1 cellular context compared by ENCODE assay signal in the genomic region with DNA sequence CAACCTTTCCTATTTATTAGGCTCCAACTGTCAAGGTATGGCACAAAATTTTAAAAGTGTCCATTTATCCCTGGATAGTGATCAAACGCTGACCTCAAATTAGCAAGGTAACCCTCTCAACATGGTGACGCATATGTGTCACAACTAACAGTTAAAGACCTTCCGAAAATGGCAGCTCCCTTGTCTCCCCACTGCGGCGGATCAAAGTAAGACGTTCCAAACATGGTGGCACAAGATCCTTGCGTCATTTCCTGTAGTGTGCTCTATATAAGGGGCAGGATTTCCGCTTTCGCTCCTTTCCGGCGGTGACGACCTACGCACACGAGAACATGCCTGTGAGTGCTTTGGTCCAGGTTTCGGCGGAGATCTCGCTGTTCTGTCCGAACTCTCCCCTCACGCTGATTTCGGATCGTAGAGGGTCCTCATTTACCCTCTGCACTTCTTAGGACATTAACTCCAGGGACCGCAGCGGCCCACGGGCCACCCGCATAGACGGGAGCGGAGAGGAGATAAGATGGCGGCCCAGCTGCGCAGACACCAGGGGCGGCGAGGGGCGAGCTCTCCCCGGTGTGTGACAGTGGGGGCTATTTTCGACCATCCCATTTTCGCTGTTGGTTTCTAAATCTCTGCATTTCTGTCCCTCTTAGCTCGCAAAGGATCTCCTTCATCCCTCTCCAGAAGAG.
TF ChIP-seq lines count a peak whose summit lies in the region.

A gene (plus strand): TSS at position 295 of the 683 bp plus-strand sequence. CDS start 35 bp downstream, at position 330.

TF ChIP-seq in HepG2, 621 proteins besides CTCF, POLR2A, EP300 and RAD21 (continued from another document and continues in another):
- TF ChIP-seq, protein P1, sequence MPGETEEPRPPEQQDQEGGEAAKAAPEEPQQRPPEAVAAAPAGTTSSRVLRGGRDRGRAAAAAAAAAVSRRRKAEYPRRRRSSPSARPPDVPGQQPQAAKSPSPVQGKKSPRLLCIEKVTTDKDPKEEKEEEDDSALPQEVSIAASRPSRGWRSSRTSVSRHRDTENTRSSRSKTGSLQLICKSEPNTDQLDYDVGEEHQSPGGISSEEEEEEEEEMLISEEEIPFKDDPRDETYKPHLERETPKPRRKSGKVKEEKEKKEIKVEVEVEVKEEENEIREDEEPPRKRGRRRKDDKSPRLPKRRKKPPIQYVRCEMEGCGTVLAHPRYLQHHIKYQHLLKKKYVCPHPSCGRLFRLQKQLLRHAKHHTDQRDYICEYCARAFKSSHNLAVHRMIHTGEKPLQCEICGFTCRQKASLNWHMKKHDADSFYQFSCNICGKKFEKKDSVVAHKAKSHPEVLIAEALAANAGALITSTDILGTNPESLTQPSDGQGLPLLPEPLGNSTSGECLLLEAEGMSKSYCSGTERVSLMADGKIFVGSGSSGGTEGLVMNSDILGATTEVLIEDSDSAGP (CRISPR knock-in tag; IDR thresholded peaks at IDR 0.05; ENCODE audit: borderline replicate concordance), result peak; percentile 69
- TF ChIP-seq, protein P2, sequence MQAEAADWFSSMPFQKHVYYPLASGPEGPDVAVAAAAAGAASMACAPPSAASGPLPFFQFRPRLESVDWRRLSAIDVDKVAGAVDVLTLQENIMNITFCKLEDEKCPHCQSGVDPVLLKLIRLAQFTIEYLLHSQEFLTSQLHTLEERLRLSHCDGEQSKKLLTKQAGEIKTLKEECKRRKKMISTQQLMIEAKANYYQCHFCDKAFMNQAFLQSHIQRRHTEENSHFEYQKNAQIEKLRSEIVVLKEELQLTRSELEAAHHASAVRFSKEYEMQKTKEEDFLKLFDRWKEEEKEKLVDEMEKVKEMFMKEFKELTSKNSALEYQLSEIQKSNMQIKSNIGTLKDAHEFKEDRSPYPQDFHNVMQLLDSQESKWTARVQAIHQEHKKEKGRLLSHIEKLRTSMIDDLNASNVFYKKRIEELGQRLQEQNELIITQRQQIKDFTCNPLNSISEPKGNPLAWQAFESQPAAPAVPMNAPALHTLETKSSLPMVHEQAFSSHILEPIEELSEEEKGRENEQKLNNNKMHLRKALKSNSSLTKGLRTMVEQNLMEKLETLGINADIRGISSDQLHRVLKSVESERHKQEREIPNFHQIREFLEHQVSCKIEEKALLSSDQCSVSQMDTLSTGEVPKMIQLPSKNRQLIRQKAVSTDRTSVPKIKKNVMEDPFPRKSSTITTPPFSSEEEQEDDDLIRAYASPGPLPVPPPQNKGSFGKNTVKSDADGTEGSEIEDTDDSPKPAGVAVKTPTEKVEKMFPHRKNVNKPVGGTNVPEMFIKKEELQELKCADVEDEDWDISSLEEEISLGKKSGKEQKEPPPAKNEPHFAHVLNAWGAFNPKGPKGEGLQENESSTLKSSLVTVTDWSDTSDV (CRISPR knock-in tag; IDR thresholded peaks at IDR 0.05), result no peak
- TF ChIP-seq, protein P3, sequence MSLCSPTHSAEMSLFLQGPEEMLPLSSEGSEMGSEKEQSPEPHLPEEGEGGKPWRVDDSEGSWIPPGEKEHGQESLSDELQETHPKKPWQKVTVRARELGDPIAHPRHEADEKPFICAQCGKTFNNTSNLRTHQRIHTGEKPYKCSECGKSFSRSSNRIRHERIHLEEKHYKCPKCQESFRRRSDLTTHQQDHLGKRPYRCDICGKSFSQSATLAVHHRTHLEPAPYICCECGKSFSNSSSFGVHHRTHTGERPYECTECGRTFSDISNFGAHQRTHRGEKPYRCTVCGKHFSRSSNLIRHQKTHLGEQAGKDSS (CRISPR knock-in tag; IDR thresholded peaks at IDR 0.05; ENCODE audit: borderline replicate concordance, low read depth), result peak; percentile 75
- TF ChIP-seq MAFF (IDR thresholded peaks at IDR 0.05; ENCODE audit: low read depth, low read length), result no peak
- TF ChIP-seq U2AF1 (optimal IDR thresholded peaks at IDR 0.05; ENCODE audit: low read depth, low read length), result peak; percentile 58
- TF ChIP-seq ASH2L (IDR thresholded peaks at IDR 0.05; ENCODE audit: insufficient read length, low read depth, low read length), result peak; percentile 87
- TF ChIP-seq, protein P4, sequence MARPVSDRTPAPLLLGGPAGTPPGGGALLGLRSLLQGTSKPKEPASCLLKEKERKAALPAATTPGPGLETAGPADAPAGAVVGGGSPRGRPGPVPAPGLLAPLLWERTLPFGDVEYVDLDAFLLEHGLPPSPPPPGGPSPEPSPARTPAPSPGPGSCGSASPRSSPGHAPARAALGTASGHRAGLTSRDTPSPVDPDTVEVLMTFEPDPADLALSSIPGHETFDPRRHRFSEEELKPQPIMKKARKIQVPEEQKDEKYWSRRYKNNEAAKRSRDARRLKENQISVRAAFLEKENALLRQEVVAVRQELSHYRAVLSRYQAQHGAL (CRISPR knock-in tag; IDR thresholded peaks at IDR 0.05; ENCODE audit: not compliant biosample characterization), result peak; percentile 52
- TF ChIP-seq FOSL2 (CRISPR knock-in tag; IDR thresholded peaks at IDR 0.05), result peak; percentile 59
- 0 out of 2 replicates have a peak, but pooled peaks have one; percentile 11 for TF ChIP-seq HNF4A (CRISPR knock-in tag; IDR thresholded peaks at IDR 0.05)
- no peak for TF ChIP-seq KDM1A (CRISPR knock-in tag; IDR thresholded peaks at IDR 0.05)
- peak; percentile 80; the same call in 1 of the 2 replicates for TF ChIP-seq DNMT3B (CRISPR knock-in tag; conservative IDR thresholded peaks at IDR 0.05)
- peak; percentile 48; the same call in 1 of the 2 replicates for TF ChIP-seq ZNF563 (CRISPR knock-in tag; IDR thresholded peaks at IDR 0.05)
- peak; percentile 91 for TF ChIP-seq ZNF761 (CRISPR knock-in tag; conservative IDR thresholded peaks at IDR 0.05)
- TF ChIP-seq, protein P5, sequence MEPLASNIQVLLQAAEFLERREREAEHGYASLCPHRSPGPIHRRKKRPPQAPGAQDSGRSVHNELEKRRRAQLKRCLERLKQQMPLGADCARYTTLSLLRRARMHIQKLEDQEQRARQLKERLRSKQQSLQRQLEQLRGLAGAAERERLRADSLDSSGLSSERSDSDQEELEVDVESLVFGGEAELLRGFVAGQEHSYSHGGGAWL (CRISPR knock-in tag; IDR thresholded peaks at IDR 0.05), result peak; percentile 75; the same call in 1 of the 2 replicates
- TF ChIP-seq ZNF235 (CRISPR knock-in tag; IDR thresholded peaks at IDR 0.05; ENCODE audit: borderline replicate concordance), result no peak
- TF ChIP-seq, protein P6, sequence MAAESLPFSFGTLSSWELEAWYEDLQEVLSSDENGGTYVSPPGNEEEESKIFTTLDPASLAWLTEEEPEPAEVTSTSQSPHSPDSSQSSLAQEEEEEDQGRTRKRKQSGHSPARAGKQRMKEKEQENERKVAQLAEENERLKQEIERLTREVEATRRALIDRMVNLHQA (CRISPR knock-in tag; IDR thresholded peaks at IDR 0.05), result no peak
- TF ChIP-seq SP140L (CRISPR knock-in tag; IDR thresholded peaks at IDR 0.05; ENCODE audit: borderline replicate concordance), result peak; percentile 49; the same call in 1 of the 2 replicates
- peak; percentile 52; the same call in 1 of the 2 replicates for TF ChIP-seq ZNF747 (CRISPR knock-in tag; IDR thresholded peaks at IDR 0.05; ENCODE audit: borderline replicate concordance)
- no peak for TF ChIP-seq SRSF4 (IDR thresholded peaks at IDR 0.05; ENCODE audit: low read depth, low read length, poor library complexity, severe bottlenecking)
- TF ChIP-seq, protein P7, sequence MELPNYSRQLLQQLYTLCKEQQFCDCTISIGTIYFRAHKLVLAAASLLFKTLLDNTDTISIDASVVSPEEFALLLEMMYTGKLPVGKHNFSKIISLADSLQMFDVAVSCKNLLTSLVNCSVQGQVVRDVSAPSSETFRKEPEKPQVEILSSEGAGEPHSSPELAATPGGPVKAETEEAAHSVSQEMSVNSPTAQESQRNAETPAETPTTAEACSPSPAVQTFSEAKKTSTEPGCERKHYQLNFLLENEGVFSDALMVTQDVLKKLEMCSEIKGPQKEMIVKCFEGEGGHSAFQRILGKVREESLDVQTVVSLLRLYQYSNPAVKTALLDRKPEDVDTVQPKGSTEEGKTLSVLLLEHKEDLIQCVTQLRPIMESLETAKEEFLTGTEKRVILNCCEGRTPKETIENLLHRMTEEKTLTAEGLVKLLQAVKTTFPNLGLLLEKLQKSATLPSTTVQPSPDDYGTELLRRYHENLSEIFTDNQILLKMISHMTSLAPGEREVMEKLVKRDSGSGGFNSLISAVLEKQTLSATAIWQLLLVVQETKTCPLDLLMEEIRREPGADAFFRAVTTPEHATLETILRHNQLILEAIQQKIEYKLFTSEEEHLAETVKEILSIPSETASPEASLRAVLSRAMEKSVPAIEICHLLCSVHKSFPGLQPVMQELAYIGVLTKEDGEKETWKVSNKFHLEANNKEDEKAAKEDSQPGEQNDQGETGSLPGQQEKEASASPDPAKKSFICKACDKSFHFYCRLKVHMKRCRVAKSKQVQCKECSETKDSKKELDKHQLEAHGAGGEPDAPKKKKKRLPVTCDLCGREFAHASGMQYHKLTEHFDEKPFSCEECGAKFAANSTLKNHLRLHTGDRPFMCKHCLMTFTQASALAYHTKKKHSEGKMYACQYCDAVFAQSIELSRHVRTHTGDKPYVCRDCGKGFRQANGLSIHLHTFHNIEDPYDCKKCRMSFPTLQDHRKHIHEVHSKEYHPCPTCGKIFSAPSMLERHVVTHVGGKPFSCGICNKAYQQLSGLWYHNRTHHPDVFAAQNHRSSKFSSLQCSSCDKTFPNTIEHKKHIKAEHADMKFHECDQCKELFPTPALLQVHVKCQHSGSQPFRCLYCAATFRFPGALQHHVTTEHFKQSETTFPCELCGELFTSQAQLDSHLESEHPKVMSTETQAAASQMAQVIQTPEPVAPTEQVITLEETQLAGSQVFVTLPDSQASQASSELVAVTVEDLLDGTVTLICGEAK (IDR thresholded peaks at IDR 0.05), result peak; percentile 39; the same call in 1 of the 2 replicates
- TF ChIP-seq, protein P7 (CRISPR knock-in tag; IDR thresholded peaks at IDR 0.05), result no peak
- TF ChIP-seq HOXD1 (CRISPR knock-in tag; IDR thresholded peaks at IDR 0.05), result no peak
- TF ChIP-seq, protein P8, sequence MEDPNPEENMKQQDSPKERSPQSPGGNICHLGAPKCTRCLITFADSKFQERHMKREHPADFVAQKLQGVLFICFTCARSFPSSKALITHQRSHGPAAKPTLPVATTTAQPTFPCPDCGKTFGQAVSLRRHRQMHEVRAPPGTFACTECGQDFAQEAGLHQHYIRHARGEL (CRISPR knock-in tag; IDR thresholded peaks at IDR 0.05), result no peak
- TF ChIP-seq ZNF234 (CRISPR knock-in tag; conservative IDR thresholded peaks at IDR 0.05), result no peak
- TF ChIP-seq POLR2AphosphoS2 (IDR thresholded peaks at IDR 0.05; ENCODE audit: low read depth, low read length), result peak; percentile 99
- peak; percentile 75; the same call in 1 of the 2 replicates for TF ChIP-seq ZNF256 (CRISPR knock-in tag; conservative IDR thresholded peaks at IDR 0.05)
- TF ChIP-seq, protein P9, sequence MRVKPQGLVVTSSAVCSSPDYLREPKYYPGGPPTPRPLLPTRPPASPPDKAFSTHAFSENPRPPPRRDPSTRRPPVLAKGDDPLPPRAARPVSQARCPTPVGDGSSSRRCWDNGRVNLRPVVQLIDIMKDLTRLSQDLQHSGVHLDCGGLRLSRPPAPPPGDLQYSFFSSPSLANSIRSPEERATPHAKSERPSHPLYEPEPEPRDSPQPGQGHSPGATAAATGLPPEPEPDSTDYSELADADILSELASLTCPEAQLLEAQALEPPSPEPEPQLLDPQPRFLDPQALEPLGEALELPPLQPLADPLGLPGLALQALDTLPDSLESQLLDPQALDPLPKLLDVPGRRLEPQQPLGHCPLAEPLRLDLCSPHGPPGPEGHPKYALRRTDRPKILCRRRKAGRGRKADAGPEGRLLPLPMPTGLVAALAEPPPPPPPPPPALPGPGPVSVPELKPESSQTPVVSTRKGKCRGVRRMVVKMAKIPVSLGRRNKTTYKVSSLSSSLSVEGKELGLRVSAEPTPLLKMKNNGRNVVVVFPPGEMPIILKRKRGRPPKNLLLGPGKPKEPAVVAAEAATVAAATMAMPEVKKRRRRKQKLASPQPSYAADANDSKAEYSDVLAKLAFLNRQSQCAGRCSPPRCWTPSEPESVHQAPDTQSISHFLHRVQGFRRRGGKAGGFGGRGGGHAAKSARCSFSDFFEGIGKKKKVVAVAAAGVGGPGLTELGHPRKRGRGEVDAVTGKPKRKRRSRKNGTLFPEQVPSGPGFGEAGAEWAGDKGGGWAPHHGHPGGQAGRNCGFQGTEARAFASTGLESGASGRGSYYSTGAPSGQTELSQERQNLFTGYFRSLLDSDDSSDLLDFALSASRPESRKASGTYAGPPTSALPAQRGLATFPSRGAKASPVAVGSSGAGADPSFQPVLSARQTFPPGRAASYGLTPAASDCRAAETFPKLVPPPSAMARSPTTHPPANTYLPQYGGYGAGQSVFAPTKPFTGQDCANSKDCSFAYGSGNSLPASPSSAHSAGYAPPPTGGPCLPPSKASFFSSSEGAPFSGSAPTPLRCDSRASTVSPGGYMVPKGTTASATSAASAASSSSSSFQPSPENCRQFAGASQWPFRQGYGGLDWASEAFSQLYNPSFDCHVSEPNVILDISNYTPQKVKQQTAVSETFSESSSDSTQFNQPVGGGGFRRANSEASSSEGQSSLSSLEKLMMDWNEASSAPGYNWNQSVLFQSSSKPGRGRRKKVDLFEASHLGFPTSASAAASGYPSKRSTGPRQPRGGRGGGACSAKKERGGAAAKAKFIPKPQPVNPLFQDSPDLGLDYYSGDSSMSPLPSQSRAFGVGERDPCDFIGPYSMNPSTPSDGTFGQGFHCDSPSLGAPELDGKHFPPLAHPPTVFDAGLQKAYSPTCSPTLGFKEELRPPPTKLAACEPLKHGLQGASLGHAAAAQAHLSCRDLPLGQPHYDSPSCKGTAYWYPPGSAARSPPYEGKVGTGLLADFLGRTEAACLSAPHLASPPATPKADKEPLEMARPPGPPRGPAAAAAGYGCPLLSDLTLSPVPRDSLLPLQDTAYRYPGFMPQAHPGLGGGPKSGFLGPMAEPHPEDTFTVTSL (CRISPR knock-in tag; IDR thresholded peaks at IDR 0.05; ENCODE audit: borderline replicate concordance), result no peak
- TF ChIP-seq TAF1 (CRISPR knock-in tag; IDR thresholded peaks at IDR 0.05), result peak; percentile 98
- peak; percentile 94 for TF ChIP-seq ZNF556 (CRISPR knock-in tag; IDR thresholded peaks at IDR 0.05; ENCODE audit: borderline replicate concordance)
